Comparison of ENCODE assay signal across 12 cellular contexts in the genomic region with DNA sequence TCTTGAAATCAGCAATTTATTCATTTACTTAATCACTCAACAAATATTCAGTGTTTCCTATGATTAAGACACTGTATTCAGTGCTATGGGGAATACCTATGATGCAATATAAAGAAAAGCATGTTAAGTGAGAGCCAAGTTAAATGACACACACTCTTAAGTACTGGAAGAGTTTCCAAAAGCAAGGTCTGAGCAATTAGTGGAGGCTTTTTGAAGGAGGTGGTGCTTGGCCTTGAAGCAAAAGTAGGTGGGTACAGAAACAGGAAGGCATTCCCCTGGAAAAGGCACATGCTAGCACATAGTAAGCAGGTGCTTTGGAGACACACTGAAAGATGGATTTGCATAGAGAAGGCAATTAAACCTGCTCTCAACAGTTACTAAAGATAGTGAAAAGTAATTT. TPM values are rescaled to one million over a fixed set of nuclear protein-coding genes. Genes with fewer than 3 reads are reported as not detected.
DNase-seq lines count a peak whose midpoint lies in the region; ATAC-seq, FAIRE-seq and TF ChIP-seq lines count a peak whose summit lies in the region.
"Had no signal": no experiment of that assay in that cellular context is flagged by ENCODE, and none has a peak within 500 bp of the region (broad histone marks: within the 10 kb centered on the region; RNA-seq: fewer than 3 reads in every experiment).

No MANE protein-coding gene starts in this region.

- no peaks in the 10 kb centered on the region for H3K36me3 ChIP-seq in K562 (ENCODE audit: control insufficient read depth, insufficient read depth, low read length)
- H3K36me3 ChIP-seq in mesendoderm (ENCODE audit: control insufficient read depth, insufficient read depth, low read length) = no peaks in the 10 kb centered on the region
- H3K36me3 ChIP-seq in tibial artery = no peaks in the 10 kb centered on the region

- TF ChIP-seq RAD21 in K562 (CRISPR knock-in tag; conservative IDR thresholded peaks at IDR 0.05 in 1 of 2, IDR thresholded peaks at IDR 0.05 in 1 of 2) = no peak

- H2AK5ac ChIP-seq in mesendoderm (ENCODE audit: low read length) = no peak overlapping the region

- TF ChIP-seq CTCF in K562 (IDR thresholded peaks at IDR 0.05 in 2 of 3, conservative IDR thresholded peaks at IDR 0.05 in 1 of 3; ENCODE audit: insufficient read depth in 2 of 3, low read depth in 1 of 3, low read length in 3 of 3) (no peak), tibial artery (IDR thresholded peaks at IDR 0.05) (no peak)

- H3K9me1 ChIP-seq in K562 (ENCODE audit: control insufficient read depth, insufficient read depth, low read length) = no peaks in the 10 kb centered on the region

- H3K4me2 ChIP-seq in K562 (ENCODE audit: insufficient read depth, low read length) (no peak overlapping the region), mesendoderm (ENCODE audit: low read length) (no peak overlapping the region)

- H3K27me3 ChIP-seq in K562 (ENCODE audit: control insufficient read depth in 2 of 2, insufficient read depth in 2 of 2, low read length in 2 of 2) = peaks cover 15 to 18% of the 10 kb centered on the region in 2 experiments; a peak in 3 of 5 replicates
- H3K27me3 ChIP-seq in mesendoderm (ENCODE audit: insufficient read depth, low read length, poor library complexity) = peaks cover 7% of the 10 kb centered on the region
- H3K27me3 ChIP-seq in tibial artery = no peaks in the 10 kb centered on the region

- no peak overlapping the region for H3K56ac ChIP-seq in mesendoderm (ENCODE audit: low read length)

- no peak overlapping the region for H2AFZ ChIP-seq in K562 (ENCODE audit: low read depth, low read length)

- intact Hi-C loops in K562 (cut with micrococcal nuclease) = no loop called here
- intact Hi-C loops in tibial artery (cut with DNase I; ENCODE audit: low total_unique reads) = no loop called here

- no peak overlapping the region for H3K4ac ChIP-seq in mesendoderm (ENCODE audit: low read depth, low read length)

- in situ Hi-C loops in K562 (cut with MboI) = no loop called here

- no peaks in the 10 kb centered on the region for H3K79me1 ChIP-seq in mesendoderm (ENCODE audit: low read length)

- TF ChIP-seq POLR2A in K562 (conservative IDR thresholded peaks at IDR 0.05) = no peak

- H3K4me1 ChIP-seq in K562 (replicated peaks in 1 of 2; ENCODE audit: control insufficient read depth in 2 of 2, insufficient read depth in 2 of 2, low read length in 2 of 2) (peaks cover 0 to 8% of the 10 kb centered on the region in 2 experiments; a peak in 3 of 5 replicates), mesendoderm (ENCODE audit: control insufficient read depth, low read depth, low read length) (peaks cover 2% of the 10 kb centered on the region), tibial artery (peaks cover 0 to 18% (median 2%) of the 10 kb centered on the region in 4 donors)

- no peak for TF ChIP-seq EP300 in K562 (IDR thresholded peaks at IDR 0.05; ENCODE audit: low read length)

- H2BK120ac ChIP-seq in mesendoderm (ENCODE audit: low read depth, low read length) = no peak overlapping the region

- H4K8ac ChIP-seq in mesendoderm (ENCODE audit: low read depth, low read length) = no peak overlapping the region

- H3K4me3 ChIP-seq in K562 (no peak overlapping the region), mesendoderm (ENCODE audit: low read length) (no peak overlapping the region), tibial artery (no peak overlapping the region)

- ATAC-seq in K562 (no peak), HG02852 (IDR thresholded peaks at IDR 0.05; ENCODE audit: unreplicated experiment) (no peak), HG03025 (IDR thresholded peaks at IDR 0.05; ENCODE audit: low FRiP score, unreplicated experiment) (no peak)
- ATAC-seq: activated CD8-positive, alpha-beta memory T cell treated with anti-CD3 and anti-CD28 coated beads, Interleukin-2, amount 10 ng/mL, durations not matched to agents 7 days and 5 days had no signal

- peak; percentile 55 for DNase-seq in Daoy (ENCODE audit: low read depth)
- peak; percentile 79 for DNase-seq in HT1080 (ENCODE audit: low read depth)
- DNase-seq in K562 (ENCODE audit: extremely low read depth in 1 of 4, low spot score in 3 of 4) = no peak
- peak; percentile 11 for DNase-seq in mesendoderm
- no peak for DNase-seq in tibial artery
- no peak for DNase-seq in GM19240 (ENCODE audit: insufficient read length, low spot score)
- DNase-seq: activated CD8-positive, alpha-beta memory T cell treated with anti-CD3 and anti-CD28 coated beads, Interleukin-2, amount 10 ng/mL, durations not matched to agents 7 days and 5 days; hippocampal formation; NCI-H446 treated with DMSO at 0.1 percent for 48 hours had no signal

- no peak overlapping the region for H3K18ac ChIP-seq in mesendoderm (ENCODE audit: low read length)

- no peak overlapping the region for H3K9ac ChIP-seq in K562 (ENCODE audit: insufficient read depth in 1 of 2, low read depth in 2 of 2, low read length in 2 of 2)
- no peak overlapping the region for H3K9ac ChIP-seq in mesendoderm (ENCODE audit: low read length)

- H2BK15ac ChIP-seq in mesendoderm (replicated peaks; ENCODE audit: low read depth) = no peak overlapping the region

- no peak overlapping the region for H4K5ac ChIP-seq in mesendoderm (ENCODE audit: low read length)

- H2BK5ac ChIP-seq in mesendoderm (ENCODE audit: low read length) = no peak overlapping the region

- no peak for FAIRE-seq in K562 (lab: Jason Lieb, UNC)
- FAIRE-seq: colon had no signal

- CTCF ChIA-PET in K562 (lab: Yijun Ruan, JAX; ENCODE audit: low intra/inter-chr PET ratio) = no interaction called here

- POLR2A ChIA-PET in K562 (lab: Yijun Ruan, JAX) = interaction anchor here (1.1 kb wide), 1 partner anchor 9 kb away, joined by 3 read pairs; no protein-coding TSS in a partner anchor

- H3K79me2 ChIP-seq in K562 (ENCODE audit: control insufficient read depth, insufficient read depth, low read length) (no peaks in the 10 kb centered on the region), mesendoderm (ENCODE audit: control insufficient read depth, insufficient read depth, low read length) (no peaks in the 10 kb centered on the region)

- H3K27ac ChIP-seq in K562 (ENCODE audit: extremely low read depth, low read depth, low read length) = no peak overlapping the region
- H3K27ac ChIP-seq in mesendoderm (ENCODE audit: low read depth, low read length) = no peak overlapping the region
- H3K27ac ChIP-seq in tibial artery = no peak overlapping the region

- BruUV-seq in K562 (replicated peaks; lab: Mats Ljungman, UMichigan) = no TSS peak

- H3K9me3 ChIP-seq in K562 (replicated peaks; ENCODE audit: control insufficient read depth, insufficient read depth, low read depth, low read length) (no peaks in the 10 kb centered on the region), tibial artery (no peaks in the 10 kb centered on the region)

- no peak overlapping the region for H3K23ac ChIP-seq in mesendoderm (ENCODE audit: low read length)

- no peaks in the 10 kb centered on the region for H4K20me1 ChIP-seq in K562 (replicated peaks; ENCODE audit: control insufficient read depth, insufficient read depth, low read length)

RNA-seq across cellular contexts. Expression of a gene that starts 4.0 kb away (rescaled TPM):
- 0.03 TPM in 1 of 2 replicates, not detected in the other for total RNA-seq in Daoy (2014; rRNA removed; shearing (Covaris generic))
- not detected in 2 replicates for total RNA-seq in HT1080 (2014; rRNA removed; shearing (Covaris generic))
- 0.32 and 0.48 TPM in 2 replicates for polyA plus RNA-seq in HT1080 (2015; cell fraction: cytosol; rRNA removed)
- 0.14 and 0.17 TPM in 2 replicates for polyA plus RNA-seq in HT1080 (2015; cell fraction: nucleus; rRNA removed)
- total RNA-seq in K562 (2011; cell fraction: chromatin; rRNA removed; ENCODE audit: low replicate concordance) = 0.39 TPM in 1 of 2 replicates, not detected in the other
- 0.26 TPM in 1 of 2 replicates, not detected in the other for total RNA-seq in K562 (2011; cell fraction: nucleolus; rRNA removed)
- 0.51 and 0.69 TPM in 2 replicates for total RNA-seq in K562 (2011; cell fraction: nucleoplasm; rRNA removed)
- total RNA-seq in K562 (2014; rRNA removed) (0.09 and 0.41 TPM in 2 replicates), K562 (2014; rRNA removed; fragmentation: Illumina TruSeq; extraction: Trizol) (0.80 and 1.1 TPM in 2 replicates), K562 (2015; rRNA removed; fragmentation: Illumina TruSeq; extraction: Trizol) (0.38 and 0.40 TPM in 2 replicates), K562 (2021) (1.3 and 1.7 TPM in 2 replicates)
- polyA plus RNA-seq in K562 (2011; rRNA removed) (0.74 and 1.0 TPM in 2 replicates), K562 (2014; fragmentation: Illumina TruSeq; extraction: Trizol) (1.6 and 1.8 TPM in 2 replicates), K562 (2014; fragmentation: Nextera tagmentation; extraction: Ambion mirVana) (1 to 10 TPM; 2.4 to 2.8 TPM), K562 (2014; rRNA removed) (1.2 and 1.6 TPM in 2 replicates)
- 0.18 and 0.35 TPM in 2 replicates for polyA plus RNA-seq in K562 (2011; cell fraction: cytosol; rRNA removed)
- polyA plus RNA-seq in K562 (2011; cell fraction: nucleus; rRNA removed) = 0.21 and 0.38 TPM in 2 replicates
- 1.1 and 4.6 TPM in 2 replicates for polyA plus RNA-seq in K562 (2012)
- 0.63 and 0.84 TPM in 2 replicates for polyA minus RNA-seq in K562 (2011; rRNA and poly(A)+ RNA removed)
- polyA minus RNA-seq in K562 (2011; cell fraction: cytosol; rRNA and poly(A)+ RNA removed) = not detected in 2 replicates
- polyA minus RNA-seq in K562 (2011; cell fraction: nucleus; rRNA and poly(A)+ RNA removed) = 0.56 and 0.81 TPM in 2 replicates
- polyA plus RNA-seq in mesendoderm (2013, experiment 1 of 2) = 1.1 TPM
- 1.1 TPM for polyA plus RNA-seq in mesendoderm (2013, experiment 2 of 2)

RNA-seq across cellular contexts. Expression of a gene that starts 16.6 kb away (rescaled TPM):
- 47.0 and 52.8 TPM in 2 replicates for total RNA-seq in Daoy (2014; rRNA removed; shearing (Covaris generic))
- 50.3 and 53.2 TPM in 2 replicates for total RNA-seq in HT1080 (2014; rRNA removed; shearing (Covaris generic))
- 25.9 and 34.4 TPM in 2 replicates for polyA plus RNA-seq in HT1080 (2015; cell fraction: cytosol; rRNA removed)
- 100 and 110 TPM in 2 replicates for polyA plus RNA-seq in HT1080 (2015; cell fraction: nucleus; rRNA removed)
- total RNA-seq in K562 (2011; cell fraction: chromatin; rRNA removed; ENCODE audit: low replicate concordance) = 52.2 and 111 TPM in 2 replicates
- total RNA-seq in K562 (2011; cell fraction: nucleolus; rRNA removed) = 46.2 and 48.2 TPM in 2 replicates
- 40.4 and 54.4 TPM in 2 replicates for total RNA-seq in K562 (2011; cell fraction: nucleoplasm; rRNA removed)
- total RNA-seq in K562 (2014; rRNA removed) (40.8 and 52.9 TPM in 2 replicates), K562 (2014; rRNA removed; fragmentation: Illumina TruSeq; extraction: Trizol) (64.9 and 69.0 TPM in 2 replicates), K562 (2015; rRNA removed; fragmentation: Illumina TruSeq; extraction: Trizol) (60.6 and 63.7 TPM in 2 replicates), K562 (2021) (64.2 and 67.7 TPM in 2 replicates)
- polyA plus RNA-seq in K562 (2011; rRNA removed) (49.9 and 68.0 TPM in 2 replicates), K562 (2014; fragmentation: Illumina TruSeq; extraction: Trizol) (38.2 and 41.5 TPM in 2 replicates), K562 (2014; fragmentation: Nextera tagmentation; extraction: Ambion mirVana) (10 to 100 TPM; 28.1 to 32.2 TPM), K562 (2014; rRNA removed) (25.7 and 28.8 TPM in 2 replicates)
- polyA plus RNA-seq in K562 (2011; cell fraction: cytosol; rRNA removed) = 13.3 and 24.9 TPM in 2 replicates
- 35.2 and 48.5 TPM in 2 replicates for polyA plus RNA-seq in K562 (2011; cell fraction: nucleus; rRNA removed)
- polyA plus RNA-seq in K562 (2012) = 13.7 and 19.0 TPM in 2 replicates
- polyA minus RNA-seq in K562 (2011; rRNA and poly(A)+ RNA removed) = 139 and 148 TPM in 2 replicates
- polyA minus RNA-seq in K562 (2011; cell fraction: cytosol; rRNA and poly(A)+ RNA removed) = 43.2 and 67.2 TPM in 2 replicates
- 88.1 and 171 TPM in 2 replicates for polyA minus RNA-seq in K562 (2011; cell fraction: nucleus; rRNA and poly(A)+ RNA removed)
- 21.8 TPM for polyA plus RNA-seq in mesendoderm (2013, experiment 1 of 2)
- 20.8 TPM for polyA plus RNA-seq in mesendoderm (2013, experiment 2 of 2)

Comparison
In these comparisons a context has a peak if more than half of its experiments do, and no peak if none do; other contexts are left out.
1. DNase-seq: peak in Daoy (single experiment), HT1080 (single experiment) and mesendoderm (single experiment); none in K562 (0 of 4), tibial artery (0 of 2) and GM19240 (single experiment).